In the genomic region with DNA sequence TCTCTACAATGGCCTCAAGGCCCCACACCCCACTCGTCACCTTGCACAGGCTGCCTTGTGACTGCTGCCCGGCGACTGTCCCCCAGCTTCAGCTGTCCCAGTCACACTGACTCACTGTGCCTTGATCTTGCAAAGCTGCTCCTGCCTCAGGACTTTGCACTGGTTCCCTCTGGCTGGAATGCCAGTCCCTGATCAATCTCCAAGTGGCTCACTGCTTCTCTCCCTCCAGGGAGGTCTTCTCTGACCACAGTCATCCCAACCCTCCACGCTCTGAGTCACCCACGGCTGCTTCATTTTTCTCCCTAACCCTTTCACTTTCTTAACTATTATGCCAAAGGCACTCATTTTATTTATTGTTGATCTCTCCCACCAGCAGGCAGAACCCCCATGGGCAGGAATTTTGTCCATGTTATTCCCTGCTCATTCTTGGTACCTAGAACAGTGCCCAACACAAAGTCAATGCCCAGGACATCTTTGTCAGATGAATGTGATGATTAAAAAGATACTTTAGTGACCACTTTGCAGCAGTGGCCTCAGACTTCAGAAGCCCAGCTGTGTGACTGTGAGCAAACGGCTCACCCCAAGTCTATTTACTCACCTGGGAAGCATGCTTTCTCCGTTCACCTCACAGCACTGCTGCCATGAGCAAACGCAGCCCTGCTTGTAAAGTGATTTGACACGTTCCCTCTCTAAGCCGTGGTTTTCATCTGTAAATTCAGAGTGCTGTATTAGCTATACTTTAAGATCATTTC, we compare ENCODE assay signal across 11 cellular contexts. TPM values are rescaled to one million over a fixed set of nuclear protein-coding genes. Genes with fewer than 3 reads are reported as not detected.
DNase-seq lines count a peak whose midpoint lies in the region; ATAC-seq, FAIRE-seq and TF ChIP-seq lines count a peak whose summit lies in the region.
"Had no signal": no experiment of that assay in that cellular context is flagged by ENCODE, and none has a peak within 500 bp of the region (broad histone marks: within the 10 kb centered on the region; RNA-seq: fewer than 3 reads in every experiment).

No MANE protein-coding gene starts in this region.

- peak; percentile 94 for DNase-seq in GM23248
- peak; percentile 99 for DNase-seq in RCC 7860 (ENCODE audit: low spot score)
- DNase-seq in fibroblast of mammary gland (ENCODE audit: low read depth), result peak; percentile 82
- DNase-seq in gastrocnemius medialis, result no peak
- DNase-seq in MM.1S, result no peak
- DNase-seq: activated gamma-delta T cell; effector memory CD8-positive, alpha-beta T cell had no signal

- H3K9me3 ChIP-seq in GM23248 (ENCODE audit: low read depth) (no peaks in the 10 kb centered on the region), skeletal muscle satellite cell (replicated peaks; ENCODE audit: low read length) (no peaks in the 10 kb centered on the region), gastrocnemius medialis (no peaks in the 10 kb centered on the region), MM.1S (replicated peaks; ENCODE audit: insufficient read depth, low read length) (no peaks in the 10 kb centered on the region)

- H3K9ac ChIP-seq in GM23248 (no peak overlapping the region), skeletal muscle satellite cell (ENCODE audit: low read depth, low read length) (no peak overlapping the region), MM.1S (ENCODE audit: low read length) (no peak overlapping the region)

- intact Hi-C loops in gastrocnemius medialis (cut with DNase I; ENCODE audit: low total_unique reads), result no loop called here

- TF ChIP-seq CTCF in fibroblast of mammary gland (conservative IDR thresholded peaks at IDR 0.05; ENCODE audit: control insufficient read depth, insufficient read depth, low read depth, low read length) (no peak), gastrocnemius medialis (IDR thresholded peaks at IDR 0.05 in 4 of 5, conservative IDR thresholded peaks at IDR 0.05 in 1 of 5) (no peak), MM.1S (IDR thresholded peaks at IDR 0.05; ENCODE audit: low read length) (no peak)

- 0 out of 2 replicates have a peak, but pooled peaks cover 7% of the 10 kb centered on the region for H3F3A ChIP-seq in GM23248 (ENCODE audit: insufficient read depth)
- no peaks in the 10 kb centered on the region for H3F3A ChIP-seq in MM.1S (ENCODE audit: insufficient read depth, low read length)

- H3K27ac ChIP-seq in GM23248, result peak overlapping the region; percentile 48
- no peak overlapping the region for H3K27ac ChIP-seq in gastrocnemius medialis
- no peak overlapping the region for H3K27ac ChIP-seq in MM.1S (ENCODE audit: low read length)

- H2AFZ ChIP-seq in GM23248, result peak overlapping the region; percentile 20; the same call in 1 of the 2 replicates
- H2AFZ ChIP-seq in MM.1S (ENCODE audit: low read length), result no peak overlapping the region

- in situ Hi-C loops in GM23248 (cut with MboI), result no loop called here
- in situ Hi-C loops in gastrocnemius medialis (cut with MboI; ENCODE audit: low sequenced_read_pairs in 4 of 4), result no loop called here

- H3K9me2 ChIP-seq in GM23248 (ENCODE audit: insufficient read depth) (no peaks in the 10 kb centered on the region), MM.1S (replicated peaks; ENCODE audit: insufficient read depth, low read length) (no peaks in the 10 kb centered on the region)

- no peak for ATAC-seq in GM19397 (IDR thresholded peaks at IDR 0.05; ENCODE audit: unreplicated experiment)
- no peak for ATAC-seq in GM21526 (IDR thresholded peaks at IDR 0.05; ENCODE audit: low FRiP score, unreplicated experiment)
- no peak for ATAC-seq in gastrocnemius medialis
- ATAC-seq: effector memory CD8-positive, alpha-beta T cell had no signal

- no peaks in the 10 kb centered on the region for H4K20me1 ChIP-seq in GM23248 (ENCODE audit: insufficient read depth)
- no peaks in the 10 kb centered on the region for H4K20me1 ChIP-seq in MM.1S (ENCODE audit: insufficient read depth, low read length)

- H3K4me2 ChIP-seq in GM23248 (ENCODE audit: unreplicated experiment) (peak overlapping the region; percentile 63), skeletal muscle satellite cell (ENCODE audit: low read length) (peak overlapping the region; percentile 41), MM.1S (ENCODE audit: low read depth, low read length) (no peak overlapping the region)

- H3K4me1 ChIP-seq in GM23248 (ENCODE audit: insufficient read depth) (peaks cover 11% of the 10 kb centered on the region; the same call in 1 of the 2 replicates), skeletal muscle satellite cell (ENCODE audit: control insufficient read depth, insufficient read depth, low read length) (peaks cover 9% of the 10 kb centered on the region), gastrocnemius medialis (no peaks in the 10 kb centered on the region), MM.1S (ENCODE audit: low read length) (no peaks in the 10 kb centered on the region)

- 15 to 18% methylated on average over 10 of the region's 10 CpGs for WGBS in GM23248 (ENCODE audit: low coverage in 1 of 2, low lambda C conversion rate in 2 of 2, missing lambda C conversion rate in 2 of 2), 2 experiments

- no peak for TF ChIP-seq POLR2A in gastrocnemius medialis (IDR thresholded peaks at IDR 0.05)

- FAIRE-seq in RCC 7860 (lab: Jason Lieb, UNC), result peak; percentile 98
- FAIRE-seq: TTC549 had no signal

- H3K79me2 ChIP-seq in GM23248 (ENCODE audit: insufficient read depth) (no peaks in the 10 kb centered on the region), MM.1S (ENCODE audit: low read length) (no peaks in the 10 kb centered on the region)

- no peaks in the 10 kb centered on the region; the same call in 1 of the 2 replicates for H3K27me3 ChIP-seq in GM23248 (replicated peaks; ENCODE audit: insufficient read depth)
- peaks cover 4% of the 10 kb centered on the region for H3K27me3 ChIP-seq in skeletal muscle satellite cell (ENCODE audit: control insufficient read depth, insufficient read depth, low read length)
- H3K27me3 ChIP-seq in gastrocnemius medialis, result peaks cover 0 to 14% (median 13%) of the 10 kb centered on the region in 3 donors
- no peaks in the 10 kb centered on the region for H3K27me3 ChIP-seq in MM.1S (replicated peaks; ENCODE audit: insufficient read depth, low read length)

- no peaks in the 10 kb centered on the region for H3K36me3 ChIP-seq in GM23248 (ENCODE audit: low read depth)
- no peaks in the 10 kb centered on the region for H3K36me3 ChIP-seq in skeletal muscle satellite cell (ENCODE audit: insufficient read depth, low read length)
- no peaks in the 10 kb centered on the region for H3K36me3 ChIP-seq in gastrocnemius medialis
- H3K36me3 ChIP-seq in MM.1S (replicated peaks; ENCODE audit: insufficient read depth, low read length), result no peaks in the 10 kb centered on the region

- H3K4me3 ChIP-seq in GM23248 (peak overlapping the region; percentile 44), fibroblast of mammary gland (ENCODE audit: control insufficient read depth, low read depth, low read length) (no peak overlapping the region), skeletal muscle satellite cell (ENCODE audit: low read length) (peak overlapping the region; percentile 4), gastrocnemius medialis (no peak overlapping the region), MM.1S (ENCODE audit: low read length) (no peak overlapping the region)

RNA-seq across cellular contexts. Expression of a gene that starts 53.4 kb away (rescaled TPM):
- total RNA-seq in GM23248 (2014; rRNA removed; shearing (Covaris generic)), result 9.2 and 10.0 TPM in 2 replicates
- 0.25 and 0.47 TPM in 2 replicates for polyA plus RNA-seq in GM23248 (2016; fragmentation: Nextera tagmentation; extraction: Ambion mirVana)
- total RNA-seq in skeletal muscle satellite cell (2012; rRNA removed), result 3.0 and 6.6 TPM in 2 replicates
- 10 to 100 TPM; 48.2 to 60.7 (median 55.5) TPM for total RNA-seq in gastrocnemius medialis

Comparison
In these comparisons a context has a peak if more than half of its experiments do, and no peak if none do; other contexts are left out.
1. DNase-seq: peak in GM23248 (single experiment), RCC 7860 (single experiment) and fibroblast of mammary gland (single experiment); none in gastrocnemius medialis (0 of 2) and MM.1S (single experiment).
2. H3K4me3 ChIP-seq: peak in GM23248 (single experiment) and skeletal muscle satellite cell (single experiment); none in fibroblast of mammary gland (single experiment), gastrocnemius medialis (0 of 4) and MM.1S (single experiment).